In the genomic region with DNA sequence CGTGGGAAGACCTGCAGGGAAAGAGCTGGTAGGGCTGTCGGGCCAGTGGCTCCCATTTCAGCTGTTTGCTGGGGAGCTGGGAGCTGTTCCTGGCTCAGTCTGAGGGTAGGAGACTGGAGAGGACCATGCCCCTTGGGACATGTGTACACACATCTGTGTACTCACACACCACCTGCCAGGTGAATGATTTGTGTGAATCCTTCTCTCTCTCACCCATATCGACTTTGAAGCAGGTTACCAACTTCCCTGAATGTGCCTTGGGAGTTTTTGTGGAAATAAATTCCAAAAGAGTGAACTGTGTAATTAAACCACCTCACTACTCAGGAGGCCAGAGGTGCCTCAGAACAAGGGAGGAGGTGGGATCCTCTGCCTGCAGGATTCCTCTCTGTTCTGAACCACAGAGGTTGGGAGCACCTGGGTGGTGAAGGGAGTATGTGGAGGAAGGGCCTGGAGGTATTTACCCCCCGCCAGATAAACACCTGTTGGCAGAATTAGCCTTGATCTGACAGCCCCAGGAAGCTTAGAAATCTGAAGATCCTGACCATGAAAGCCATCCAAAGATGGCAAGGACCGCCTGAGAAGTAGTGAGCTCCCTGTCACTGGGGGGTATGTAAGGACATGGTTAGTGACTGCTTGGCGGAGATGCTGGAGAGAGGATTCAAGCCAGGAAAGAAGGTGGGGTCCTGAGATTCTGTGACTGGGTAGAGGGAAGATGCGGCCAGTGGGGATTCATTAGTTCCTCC, we compare ENCODE assay signal across 1 cellular context.
TF ChIP-seq lines count a peak whose summit lies in the region.

No MANE protein-coding gene starts in this region.

TF ChIP-seq in HepG2, 621 proteins besides CTCF, POLR2A, EP300 and RAD21 (continues in another document):
- TF ChIP-seq, protein P1, sequence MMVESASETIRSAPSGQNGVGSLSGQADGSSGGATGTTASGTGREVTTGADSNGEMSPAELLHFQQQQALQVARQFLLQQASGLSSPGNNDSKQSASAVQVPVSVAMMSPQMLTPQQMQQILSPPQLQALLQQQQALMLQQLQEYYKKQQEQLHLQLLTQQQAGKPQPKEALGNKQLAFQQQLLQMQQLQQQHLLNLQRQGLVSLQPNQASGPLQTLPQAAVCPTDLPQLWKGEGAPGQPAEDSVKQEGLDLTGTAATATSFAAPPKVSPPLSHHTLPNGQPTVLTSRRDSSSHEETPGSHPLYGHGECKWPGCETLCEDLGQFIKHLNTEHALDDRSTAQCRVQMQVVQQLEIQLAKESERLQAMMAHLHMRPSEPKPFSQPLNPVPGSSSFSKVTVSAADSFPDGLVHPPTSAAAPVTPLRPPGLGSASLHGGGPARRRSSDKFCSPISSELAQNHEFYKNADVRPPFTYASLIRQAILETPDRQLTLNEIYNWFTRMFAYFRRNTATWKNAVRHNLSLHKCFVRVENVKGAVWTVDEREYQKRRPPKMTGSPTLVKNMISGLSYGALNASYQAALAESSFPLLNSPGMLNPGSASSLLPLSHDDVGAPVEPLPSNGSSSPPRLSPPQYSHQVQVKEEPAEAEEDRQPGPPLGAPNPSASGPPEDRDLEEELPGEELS (CRISPR knock-in tag; IDR thresholded peaks at IDR 0.05), result peak; percentile 34; the same call in 1 of the 2 replicates
- TF ChIP-seq ZBTB20 (CRISPR knock-in tag; IDR thresholded peaks at IDR 0.05; ENCODE audit: borderline replicate concordance, low read depth) (no peak), KDM4B (CRISPR knock-in tag; IDR thresholded peaks at IDR 0.05) (no peak), NONO (IDR thresholded peaks at IDR 0.05) (no peak), NONO (CRISPR knock-in tag; conservative IDR thresholded peaks at IDR 0.05) (0 out of 2 replicates have a peak, but pooled peaks have one; percentile 28), TEAD3 (CRISPR knock-in tag; optimal IDR thresholded peaks at IDR 0.05; ENCODE audit: borderline replicate concordance) (peak; percentile 21), HOXA7 (CRISPR knock-in tag; IDR thresholded peaks at IDR 0.05) (no peak), ZNF124 (CRISPR knock-in tag; IDR thresholded peaks at IDR 0.05) (no peak), RBAK (CRISPR knock-in tag; IDR thresholded peaks at IDR 0.05) (peak; percentile 75; the same call in 1 of the 2 replicates), ADNP (CRISPR knock-in tag; IDR thresholded peaks at IDR 0.05) (0 out of 2 replicates have a peak, but pooled peaks have one; percentile 12), ATM (IDR thresholded peaks at IDR 0.05; ENCODE audit: borderline replicate concordance) (no peak), MED1 (CRISPR knock-in tag; IDR thresholded peaks at IDR 0.05) (peak; percentile 31; the same call in 1 of the 2 replicates), KDM1A (CRISPR knock-in tag; IDR thresholded peaks at IDR 0.05) (0 out of 2 replicates have a peak, but pooled peaks have one; percentile 60), FOXP1 (IDR thresholded peaks at IDR 0.05) (no peak), FOXP1 (CRISPR knock-in tag; IDR thresholded peaks at IDR 0.05) (0 out of 2 replicates have a peak, but pooled peaks have one; percentile 20), ATRX (CRISPR knock-in tag; IDR thresholded peaks at IDR 0.05; ENCODE audit: borderline replicate concordance) (no peak), FOXA3 (CRISPR knock-in tag; IDR thresholded peaks at IDR 0.05) (peak; percentile 64), LCORL (IDR thresholded peaks at IDR 0.05) (no peak), LCORL (CRISPR knock-in tag; IDR thresholded peaks at IDR 0.05) (peak; percentile 68; the same call in 1 of the 2 replicates), SAP130 (CRISPR knock-in tag; IDR thresholded peaks at IDR 0.05; ENCODE audit: low read depth) (peak; percentile 4; the same call in 1 of the 2 replicates), SSRP1 (CRISPR knock-in tag; IDR thresholded peaks at IDR 0.05) (no peak), GFI1 (CRISPR knock-in tag; IDR thresholded peaks at IDR 0.05; ENCODE audit: borderline replicate concordance) (0 out of 2 replicates have a peak, but pooled peaks have one; percentile 20), ZNF501 (CRISPR knock-in tag; IDR thresholded peaks at IDR 0.05) (0 out of 2 replicates have a peak, but pooled peaks have one; percentile 13), ZNF230 (CRISPR knock-in tag; IDR thresholded peaks at IDR 0.05) (no peak), ARNT (IDR thresholded peaks at IDR 0.05) (no peak), XRCC5 (optimal IDR thresholded peaks at IDR 0.05; ENCODE audit: low read length) (no peak), ZNF263 (CRISPR knock-in tag; IDR thresholded peaks at IDR 0.05) (peak; percentile 67; the same call in 1 of the 2 replicates), ZNF713 (CRISPR knock-in tag; IDR thresholded peaks at IDR 0.05) (no peak), SOX13 (IDR thresholded peaks at IDR 0.05) (no peak), SOX13 (CRISPR knock-in tag; conservative IDR thresholded peaks at IDR 0.05 in 1 of 2, IDR thresholded peaks at IDR 0.05 in 1 of 2) (0 out of 4 replicates have a peak, but pooled peaks of 1 of the 2 experiments have one; percentile 13), KDM2A (CRISPR knock-in tag; IDR thresholded peaks at IDR 0.05; ENCODE audit: borderline replicate concordance, low read depth) (peak; percentile 17; the same call in 1 of the 2 replicates), PLRG1 (conservative IDR thresholded peaks at IDR 0.05) (no peak), MXI1 (IDR thresholded peaks at IDR 0.05; ENCODE audit: borderline replicate concordance, low read depth, low read length) (no peak), YEATS2 (CRISPR knock-in tag; IDR thresholded peaks at IDR 0.05; ENCODE audit: borderline replicate concordance) (no peak), FOXA1 (IDR thresholded peaks at IDR 0.05) (no peak), FOXA1 (CRISPR knock-in tag; IDR thresholded peaks at IDR 0.05) (peak; percentile 77), ZNF879 (CRISPR knock-in tag; IDR thresholded peaks at IDR 0.05) (0 out of 2 replicates have a peak, but pooled peaks have one; percentile 3), HNF4A (CRISPR knock-in tag; IDR thresholded peaks at IDR 0.05) (peak; percentile 46)
- TF ChIP-seq, protein P2, sequence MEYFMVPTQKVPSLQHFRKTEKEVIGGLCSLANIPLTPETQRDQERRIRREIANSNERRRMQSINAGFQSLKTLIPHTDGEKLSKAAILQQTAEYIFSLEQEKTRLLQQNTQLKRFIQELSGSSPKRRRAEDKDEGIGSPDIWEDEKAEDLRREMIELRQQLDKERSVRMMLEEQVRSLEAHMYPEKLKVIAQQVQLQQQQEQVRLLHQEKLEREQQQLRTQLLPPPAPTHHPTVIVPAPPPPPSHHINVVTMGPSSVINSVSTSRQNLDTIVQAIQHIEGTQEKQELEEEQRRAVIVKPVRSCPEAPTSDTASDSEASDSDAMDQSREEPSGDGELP (IDR thresholded peaks at IDR 0.05; ENCODE audit: borderline replicate concordance, low read depth), result peak; percentile 47; the same call in 1 of the 2 replicates
- TF ChIP-seq, protein P3, sequence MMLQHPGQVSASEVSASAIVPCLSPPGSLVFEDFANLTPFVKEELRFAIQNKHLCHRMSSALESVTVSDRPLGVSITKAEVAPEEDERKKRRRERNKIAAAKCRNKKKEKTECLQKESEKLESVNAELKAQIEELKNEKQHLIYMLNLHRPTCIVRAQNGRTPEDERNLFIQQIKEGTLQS (CRISPR knock-in tag; IDR thresholded peaks at IDR 0.05), result no peak
- TF ChIP-seq, protein P4, sequence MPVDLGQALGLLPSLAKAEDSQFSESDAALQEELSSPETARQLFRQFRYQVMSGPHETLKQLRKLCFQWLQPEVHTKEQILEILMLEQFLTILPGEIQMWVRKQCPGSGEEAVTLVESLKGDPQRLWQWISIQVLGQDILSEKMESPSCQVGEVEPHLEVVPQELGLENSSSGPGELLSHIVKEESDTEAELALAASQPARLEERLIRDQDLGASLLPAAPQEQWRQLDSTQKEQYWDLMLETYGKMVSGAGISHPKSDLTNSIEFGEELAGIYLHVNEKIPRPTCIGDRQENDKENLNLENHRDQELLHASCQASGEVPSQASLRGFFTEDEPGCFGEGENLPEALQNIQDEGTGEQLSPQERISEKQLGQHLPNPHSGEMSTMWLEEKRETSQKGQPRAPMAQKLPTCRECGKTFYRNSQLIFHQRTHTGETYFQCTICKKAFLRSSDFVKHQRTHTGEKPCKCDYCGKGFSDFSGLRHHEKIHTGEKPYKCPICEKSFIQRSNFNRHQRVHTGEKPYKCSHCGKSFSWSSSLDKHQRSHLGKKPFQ (CRISPR knock-in tag; IDR thresholded peaks at IDR 0.05; ENCODE audit: insufficient replicate concordance), result peak; percentile 57
- TF ChIP-seq, protein P5, sequence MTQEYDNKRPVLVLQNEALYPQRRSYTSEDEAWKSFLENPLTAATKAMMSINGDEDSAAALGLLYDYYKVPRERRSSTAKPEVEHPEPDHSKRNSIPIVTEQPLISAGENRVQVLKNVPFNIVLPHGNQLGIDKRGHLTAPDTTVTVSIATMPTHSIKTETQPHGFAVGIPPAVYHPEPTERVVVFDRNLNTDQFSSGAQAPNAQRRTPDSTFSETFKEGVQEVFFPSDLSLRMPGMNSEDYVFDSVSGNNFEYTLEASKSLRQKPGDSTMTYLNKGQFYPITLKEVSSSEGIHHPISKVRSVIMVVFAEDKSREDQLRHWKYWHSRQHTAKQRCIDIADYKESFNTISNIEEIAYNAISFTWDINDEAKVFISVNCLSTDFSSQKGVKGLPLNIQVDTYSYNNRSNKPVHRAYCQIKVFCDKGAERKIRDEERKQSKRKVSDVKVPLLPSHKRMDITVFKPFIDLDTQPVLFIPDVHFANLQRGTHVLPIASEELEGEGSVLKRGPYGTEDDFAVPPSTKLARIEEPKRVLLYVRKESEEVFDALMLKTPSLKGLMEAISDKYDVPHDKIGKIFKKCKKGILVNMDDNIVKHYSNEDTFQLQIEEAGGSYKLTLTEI (CRISPR knock-in tag; conservative IDR thresholded peaks at IDR 0.05), result no peak
- TF ChIP-seq, protein P6, sequence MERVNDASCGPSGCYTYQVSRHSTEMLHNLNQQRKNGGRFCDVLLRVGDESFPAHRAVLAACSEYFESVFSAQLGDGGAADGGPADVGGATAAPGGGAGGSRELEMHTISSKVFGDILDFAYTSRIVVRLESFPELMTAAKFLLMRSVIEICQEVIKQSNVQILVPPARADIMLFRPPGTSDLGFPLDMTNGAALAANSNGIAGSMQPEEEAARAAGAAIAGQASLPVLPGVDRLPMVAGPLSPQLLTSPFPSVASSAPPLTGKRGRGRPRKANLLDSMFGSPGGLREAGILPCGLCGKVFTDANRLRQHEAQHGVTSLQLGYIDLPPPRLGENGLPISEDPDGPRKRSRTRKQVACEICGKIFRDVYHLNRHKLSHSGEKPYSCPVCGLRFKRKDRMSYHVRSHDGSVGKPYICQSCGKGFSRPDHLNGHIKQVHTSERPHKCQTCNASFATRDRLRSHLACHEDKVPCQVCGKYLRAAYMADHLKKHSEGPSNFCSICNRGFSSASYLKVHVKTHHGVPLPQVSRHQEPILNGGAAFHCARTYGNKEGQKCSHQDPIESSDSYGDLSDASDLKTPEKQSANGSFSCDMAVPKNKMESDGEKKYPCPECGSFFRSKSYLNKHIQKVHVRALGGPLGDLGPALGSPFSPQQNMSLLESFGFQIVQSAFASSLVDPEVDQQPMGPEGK (CRISPR knock-in tag; IDR thresholded peaks at IDR 0.05), result peak; percentile 30; the same call in 1 of the 2 replicates
- TF ChIP-seq, protein P7, sequence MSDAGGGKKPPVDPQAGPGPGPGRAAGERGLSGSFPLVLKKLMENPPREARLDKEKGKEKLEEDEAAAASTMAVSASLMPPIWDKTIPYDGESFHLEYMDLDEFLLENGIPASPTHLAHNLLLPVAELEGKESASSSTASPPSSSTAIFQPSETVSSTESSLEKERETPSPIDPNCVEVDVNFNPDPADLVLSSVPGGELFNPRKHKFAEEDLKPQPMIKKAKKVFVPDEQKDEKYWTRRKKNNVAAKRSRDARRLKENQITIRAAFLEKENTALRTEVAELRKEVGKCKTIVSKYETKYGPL (CRISPR knock-in tag; IDR thresholded peaks at IDR 0.05), result no peak
- TF ChIP-seq, protein P8, sequence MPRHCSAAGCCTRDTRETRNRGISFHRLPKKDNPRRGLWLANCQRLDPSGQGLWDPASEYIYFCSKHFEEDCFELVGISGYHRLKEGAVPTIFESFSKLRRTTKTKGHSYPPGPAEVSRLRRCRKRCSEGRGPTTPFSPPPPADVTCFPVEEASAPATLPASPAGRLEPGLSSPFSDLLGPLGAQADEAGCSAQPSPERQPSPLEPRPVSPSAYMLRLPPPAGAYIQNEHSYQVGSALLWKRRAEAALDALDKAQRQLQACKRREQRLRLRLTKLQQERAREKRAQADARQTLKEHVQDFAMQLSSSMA (CRISPR knock-in tag; IDR thresholded peaks at IDR 0.05), result 0 out of 2 replicates have a peak, but pooled peaks have one; percentile 14
- TF ChIP-seq, protein P9, sequence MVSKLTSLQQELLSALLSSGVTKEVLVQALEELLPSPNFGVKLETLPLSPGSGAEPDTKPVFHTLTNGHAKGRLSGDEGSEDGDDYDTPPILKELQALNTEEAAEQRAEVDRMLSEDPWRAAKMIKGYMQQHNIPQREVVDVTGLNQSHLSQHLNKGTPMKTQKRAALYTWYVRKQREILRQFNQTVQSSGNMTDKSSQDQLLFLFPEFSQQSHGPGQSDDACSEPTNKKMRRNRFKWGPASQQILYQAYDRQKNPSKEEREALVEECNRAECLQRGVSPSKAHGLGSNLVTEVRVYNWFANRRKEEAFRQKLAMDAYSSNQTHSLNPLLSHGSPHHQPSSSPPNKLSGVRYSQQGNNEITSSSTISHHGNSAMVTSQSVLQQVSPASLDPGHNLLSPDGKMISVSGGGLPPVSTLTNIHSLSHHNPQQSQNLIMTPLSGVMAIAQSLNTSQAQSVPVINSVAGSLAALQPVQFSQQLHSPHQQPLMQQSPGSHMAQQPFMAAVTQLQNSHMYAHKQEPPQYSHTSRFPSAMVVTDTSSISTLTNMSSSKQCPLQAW (CRISPR knock-in tag; IDR thresholded peaks at IDR 0.05), result 0 out of 2 replicates have a peak, but pooled peaks have one; percentile 17
- TF ChIP-seq, protein P10, sequence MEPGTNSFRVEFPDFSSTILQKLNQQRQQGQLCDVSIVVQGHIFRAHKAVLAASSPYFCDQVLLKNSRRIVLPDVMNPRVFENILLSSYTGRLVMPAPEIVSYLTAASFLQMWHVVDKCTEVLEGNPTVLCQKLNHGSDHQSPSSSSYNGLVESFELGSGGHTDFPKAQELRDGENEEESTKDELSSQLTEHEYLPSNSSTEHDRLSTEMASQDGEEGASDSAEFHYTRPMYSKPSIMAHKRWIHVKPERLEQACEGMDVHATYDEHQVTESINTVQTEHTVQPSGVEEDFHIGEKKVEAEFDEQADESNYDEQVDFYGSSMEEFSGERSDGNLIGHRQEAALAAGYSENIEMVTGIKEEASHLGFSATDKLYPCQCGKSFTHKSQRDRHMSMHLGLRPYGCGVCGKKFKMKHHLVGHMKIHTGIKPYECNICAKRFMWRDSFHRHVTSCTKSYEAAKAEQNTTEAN (CRISPR knock-in tag; conservative IDR thresholded peaks at IDR 0.05), result peak; percentile 85; the same call in 1 of the 2 replicates
- TF ChIP-seq, protein P11, sequence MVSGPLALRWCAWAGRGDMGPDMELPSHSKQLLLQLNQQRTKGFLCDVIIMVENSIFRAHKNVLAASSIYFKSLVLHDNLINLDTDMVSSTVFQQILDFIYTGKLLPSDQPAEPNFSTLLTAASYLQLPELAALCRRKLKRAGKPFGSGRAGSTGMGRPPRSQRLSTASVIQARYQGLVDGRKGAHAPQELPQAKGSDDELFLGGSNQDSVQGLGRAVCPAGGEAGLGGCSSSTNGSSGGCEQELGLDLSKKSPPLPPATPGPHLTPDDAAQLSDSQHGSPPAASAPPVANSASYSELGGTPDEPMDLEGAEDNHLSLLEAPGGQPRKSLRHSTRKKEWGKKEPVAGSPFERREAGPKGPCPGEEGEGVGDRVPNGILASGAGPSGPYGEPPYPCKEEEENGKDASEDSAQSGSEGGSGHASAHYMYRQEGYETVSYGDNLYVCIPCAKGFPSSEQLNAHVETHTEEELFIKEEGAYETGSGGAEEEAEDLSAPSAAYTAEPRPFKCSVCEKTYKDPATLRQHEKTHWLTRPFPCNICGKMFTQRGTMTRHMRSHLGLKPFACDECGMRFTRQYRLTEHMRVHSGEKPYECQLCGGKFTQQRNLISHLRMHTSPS (CRISPR knock-in tag; IDR thresholded peaks at IDR 0.05; ENCODE audit: low read depth), result peak; percentile 70; the same call in 1 of the 2 replicates
